1 cellular context compared by ENCODE assay signal in genomic region chr15:64381000-64381751, GRCh38.
TF ChIP-seq lines count a peak whose summit lies in the region.

PCLAF (minus strand) TSS chr15:64381441; CDS start chr15:64381371, 70 bp downstream.

TF ChIP-seq in HepG2, 621 proteins besides CTCF, POLR2A, EP300 and RAD21 (continued from another document and continues in another):
- TF ChIP-seq USF2 (IDR thresholded peaks at IDR 0.05; ENCODE audit: low read depth, low read length) (no peak), USF2 (CRISPR knock-in tag; IDR thresholded peaks at IDR 0.05; ENCODE audit: borderline replicate concordance) (no peak), FOXP4 (CRISPR knock-in tag; IDR thresholded peaks at IDR 0.05) (0 out of 2 replicates have a peak, but pooled peaks have one; percentile 19), ZNF792 (CRISPR knock-in tag; IDR thresholded peaks at IDR 0.05) (0 out of 2 replicates have a peak, but pooled peaks have one; percentile 47), PITX1 (CRISPR knock-in tag; IDR thresholded peaks at IDR 0.05) (no peak), ZNF317 (CRISPR knock-in tag; IDR thresholded peaks at IDR 0.05) (peak; percentile 64; the same call in 1 of the 2 replicates), ZFP90 (CRISPR knock-in tag; IDR thresholded peaks at IDR 0.05; ENCODE audit: borderline replicate concordance) (0 out of 2 replicates have a peak, but pooled peaks have one; percentile 55), E2F2 (CRISPR knock-in tag; IDR thresholded peaks at IDR 0.05; ENCODE audit: borderline replicate concordance) (peak; percentile 47; the same call in 1 of the 2 replicates), SP2 (CRISPR knock-in tag; IDR thresholded peaks at IDR 0.05) (peak; percentile 97), MYPOP (CRISPR knock-in tag; IDR thresholded peaks at IDR 0.05) (peak; percentile 63; the same call in 1 of the 2 replicates), ARID4A (CRISPR knock-in tag; IDR thresholded peaks at IDR 0.05; ENCODE audit: borderline replicate concordance) (peak; percentile 91), KLF15 (CRISPR knock-in tag; IDR thresholded peaks at IDR 0.05; ENCODE audit: borderline replicate concordance) (no peak), ZNF501 (CRISPR knock-in tag; IDR thresholded peaks at IDR 0.05) (peak; percentile 53; the same call in 1 of the 2 replicates), DNMT1 (CRISPR knock-in tag; IDR thresholded peaks at IDR 0.05) (0 out of 2 replicates have a peak, but pooled peaks have one; percentile 55), ZNF33B (CRISPR knock-in tag; IDR thresholded peaks at IDR 0.05) (no peak; the same call in 1 of the 2 replicates), POLR2G (IDR thresholded peaks at IDR 0.05; ENCODE audit: low read depth, low read length) (peak; percentile 86), SALL1 (CRISPR knock-in tag; IDR thresholded peaks at IDR 0.05) (peak; percentile 73), ZMYM4 (CRISPR knock-in tag; IDR thresholded peaks at IDR 0.05) (peak; percentile 90), ZNF136 (CRISPR knock-in tag; IDR thresholded peaks at IDR 0.05; ENCODE audit: low read depth) (peak; percentile 67; the same call in 1 of the 2 replicates), TFDP2 (CRISPR knock-in tag; IDR thresholded peaks at IDR 0.05) (peak; percentile 99), KMT2B (CRISPR knock-in tag; IDR thresholded peaks at IDR 0.05) (peak; percentile 75), NR2F1 (CRISPR knock-in tag; IDR thresholded peaks at IDR 0.05) (no peak), TCF12 (IDR thresholded peaks at IDR 0.05) (no peak), TCF12 (CRISPR knock-in tag; IDR thresholded peaks at IDR 0.05) (0 out of 2 replicates have a peak, but pooled peaks have one; percentile 42), ZNF737 (CRISPR knock-in tag; IDR thresholded peaks at IDR 0.05; ENCODE audit: borderline replicate concordance) (no peak), SMYD3 (CRISPR knock-in tag; IDR thresholded peaks at IDR 0.05) (peak; percentile 73; the same call in 1 of the 2 replicates), BRD4 (CRISPR knock-in tag; IDR thresholded peaks at IDR 0.05) (0 out of 2 replicates have a peak, but pooled peaks have one; percentile 61), ISX (CRISPR knock-in tag; conservative IDR thresholded peaks at IDR 0.05) (peak; percentile 60; the same call in 1 of the 2 replicates), MXI1 (IDR thresholded peaks at IDR 0.05; ENCODE audit: borderline replicate concordance, low read depth, low read length) (peak; percentile 53; the same call in 1 of the 3 replicates), SOX5 (CRISPR knock-in tag; IDR thresholded peaks at IDR 0.05; ENCODE audit: borderline replicate concordance) (0 out of 2 replicates have a peak, but pooled peaks have one; percentile 9), HDAC2 (CRISPR knock-in tag; IDR thresholded peaks at IDR 0.05) (peak; percentile 47; the same call in 1 of the 2 replicates)
- TF ChIP-seq, protein P1, sequence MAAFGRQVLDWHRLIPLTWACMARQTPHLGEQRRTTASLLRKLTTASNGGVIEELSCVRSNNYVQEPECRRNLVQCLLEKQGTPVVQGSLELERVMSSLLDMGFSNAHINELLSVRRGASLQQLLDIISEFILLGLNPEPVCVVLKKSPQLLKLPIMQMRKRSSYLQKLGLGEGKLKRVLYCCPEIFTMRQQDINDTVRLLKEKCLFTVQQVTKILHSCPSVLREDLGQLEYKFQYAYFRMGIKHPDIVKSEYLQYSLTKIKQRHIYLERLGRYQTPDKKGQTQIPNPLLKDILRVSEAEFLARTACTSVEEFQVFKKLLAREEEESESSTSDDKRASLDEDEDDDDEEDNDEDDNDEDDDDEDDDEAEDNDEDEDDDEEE (CRISPR knock-in tag; IDR thresholded peaks at IDR 0.05), result no peak
- TF ChIP-seq, protein P2, sequence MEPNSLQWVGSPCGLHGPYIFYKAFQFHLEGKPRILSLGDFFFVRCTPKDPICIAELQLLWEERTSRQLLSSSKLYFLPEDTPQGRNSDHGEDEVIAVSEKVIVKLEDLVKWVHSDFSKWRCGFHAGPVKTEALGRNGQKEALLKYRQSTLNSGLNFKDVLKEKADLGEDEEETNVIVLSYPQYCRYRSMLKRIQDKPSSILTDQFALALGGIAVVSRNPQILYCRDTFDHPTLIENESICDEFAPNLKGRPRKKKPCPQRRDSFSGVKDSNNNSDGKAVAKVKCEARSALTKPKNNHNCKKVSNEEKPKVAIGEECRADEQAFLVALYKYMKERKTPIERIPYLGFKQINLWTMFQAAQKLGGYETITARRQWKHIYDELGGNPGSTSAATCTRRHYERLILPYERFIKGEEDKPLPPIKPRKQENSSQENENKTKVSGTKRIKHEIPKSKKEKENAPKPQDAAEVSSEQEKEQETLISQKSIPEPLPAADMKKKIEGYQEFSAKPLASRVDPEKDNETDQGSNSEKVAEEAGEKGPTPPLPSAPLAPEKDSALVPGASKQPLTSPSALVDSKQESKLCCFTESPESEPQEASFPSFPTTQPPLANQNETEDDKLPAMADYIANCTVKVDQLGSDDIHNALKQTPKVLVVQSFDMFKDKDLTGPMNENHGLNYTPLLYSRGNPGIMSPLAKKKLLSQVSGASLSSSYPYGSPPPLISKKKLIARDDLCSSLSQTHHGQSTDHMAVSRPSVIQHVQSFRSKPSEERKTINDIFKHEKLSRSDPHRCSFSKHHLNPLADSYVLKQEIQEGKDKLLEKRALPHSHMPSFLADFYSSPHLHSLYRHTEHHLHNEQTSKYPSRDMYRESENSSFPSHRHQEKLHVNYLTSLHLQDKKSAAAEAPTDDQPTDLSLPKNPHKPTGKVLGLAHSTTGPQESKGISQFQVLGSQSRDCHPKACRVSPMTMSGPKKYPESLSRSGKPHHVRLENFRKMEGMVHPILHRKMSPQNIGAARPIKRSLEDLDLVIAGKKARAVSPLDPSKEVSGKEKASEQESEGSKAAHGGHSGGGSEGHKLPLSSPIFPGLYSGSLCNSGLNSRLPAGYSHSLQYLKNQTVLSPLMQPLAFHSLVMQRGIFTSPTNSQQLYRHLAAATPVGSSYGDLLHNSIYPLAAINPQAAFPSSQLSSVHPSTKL (CRISPR knock-in tag; IDR thresholded peaks at IDR 0.05), result no peak
